13 cellular contexts compared by ENCODE assay signal in genomic region chr6:134363323-134364039, GRCh38. TPM values are rescaled to one million over a fixed set of nuclear protein-coding genes. Genes with fewer than 3 reads are reported as not detected.
A peak's percentile ranks its signal among the peaks of the same experiment; 100 is the strongest.
DNase-seq lines count a peak whose midpoint lies in the region; ATAC-seq and TF ChIP-seq lines count a peak whose summit lies in the region.
"Had no signal": no experiment of that assay in that cellular context is flagged by ENCODE, and none has a peak within 500 bp of the region (broad histone marks: within the 10 kb centered on the region; RNA-seq: fewer than 3 reads in every experiment).

No MANE protein-coding gene starts in this region.

- TF ChIP-seq POLR2A in breast epithelium (IDR thresholded peaks at IDR 0.05), result no peak

- POLR2A ChIA-PET in MCF 10A (lab: Yijun Ruan, JAX), result interaction anchor here (0.6 to 2.8 kb wide), 7 partner anchors 9 to 251 kb away, joined by 3 to 21 read pairs (median 5); no protein-coding TSS in a partner anchor
- POLR2A ChIA-PET in CD8-positive, alpha-beta T cell (lab: Charles Lee), result interaction anchor here (1.3 to 2.0 kb wide), 3 partner anchors 10 to 17 kb away, joined by 4 to 6 read pairs (median 5); no protein-coding TSS in a partner anchor

- BruUV-seq in MCF 10A (replicated peaks; lab: Mats Ljungman, UMichigan), result no TSS peak

- TF ChIP-seq CTCF in MCF 10A (IDR thresholded peaks at IDR 0.05; ENCODE audit: unreplicated experiment) (no peak), breast epithelium (IDR thresholded peaks at IDR 0.05) (no peak), fibroblast of pulmonary artery (IDR thresholded peaks at IDR 0.05; ENCODE audit: low read length, missing control alignments) (no peak)
- no peak for TF ChIP-seq CTCF in CD8-positive, alpha-beta T cell (IDR thresholded peaks at IDR 0.05)

- peak overlapping the region; percentile 49 for H3K27ac Mint-ChIP-seq in MCF 10A (ENCODE audit: low read depth, unreplicated experiment)
- H3K27ac Mint-ChIP-seq in CD8-positive, alpha-beta T cell, result no peak overlapping the region
- H3K27ac Mint-ChIP-seq: activated CD4-positive, alpha-beta T cell treated with anti-CD3 and anti-CD28 coated beads, Interleukin-2, amount 10 ng/mL, durations not matched to agents 24 days and 14 days had no signal

- H3K27ac ChIP-seq in breast epithelium, result no peak overlapping the region
- H3K27ac ChIP-seq in CD8-positive, alpha-beta T cell (ENCODE audit: low read depth, low read length), result no peak overlapping the region
- H3K27ac ChIP-seq: sigmoid colon, upper lobe of left lung had no signal

- intact Hi-C loops in MCF 10A (cut with micrococcal nuclease), result no loop called here
- intact Hi-C loops in breast epithelium (cut with DNase I; ENCODE audit: low total_unique reads), result no loop called here
- intact Hi-C loops in CD8-positive, alpha-beta T cell (cut with DNase I, micrococcal nuclease), result no loop called here

- H3K4me1 ChIP-seq in breast epithelium, result no peaks in the 10 kb centered on the region
- no peaks in the 10 kb centered on the region for H3K4me1 ChIP-seq in CD8-positive, alpha-beta T cell (ENCODE audit: insufficient read depth, low read length)
- H3K4me1 ChIP-seq: sigmoid colon had no signal

- peak; percentile 67 for DNase-seq in MCF 10A (ENCODE audit: unreplicated experiment)
- DNase-seq in breast epithelium (ENCODE audit: low spot score in 2 of 2), result no peak
- peak; percentile 51 for DNase-seq in fibroblast of pulmonary artery (ENCODE audit: low read depth)
- DNase-seq in CD8-positive, alpha-beta T cell, result no peak
- DNase-seq in NCI-H2029 (lab: John Stamatoyannopoulos, UW), result no peak
- no peak for DNase-seq in stimulated activated naive CD4-positive, alpha-beta T cell (lab: John Stamatoyannopoulos, UW)
- DNase-seq: activated CD4-positive, alpha-beta T cell treated with anti-CD3 and anti-CD28 coated beads, Interleukin-2, amount 10 ng/mL, durations not matched to agents 24 days and 14 days; NCI-H1436 treated with DMSO at 0.1 percent for 48 hours; sigmoid colon; upper lobe of left lung had no signal

- H3K36me3 Mint-ChIP-seq in MCF 10A (ENCODE audit: insufficient read depth, unreplicated experiment), result no peaks in the 10 kb centered on the region
- no peaks in the 10 kb centered on the region for H3K36me3 Mint-ChIP-seq in CD8-positive, alpha-beta T cell

- no peaks in the 10 kb centered on the region for H3K27me3 Mint-ChIP-seq in MCF 10A (ENCODE audit: insufficient read depth, unreplicated experiment)
- H3K27me3 Mint-ChIP-seq in CD8-positive, alpha-beta T cell (ENCODE audit: low read depth), result no peaks in the 10 kb centered on the region
- H3K27me3 Mint-ChIP-seq: activated CD4-positive, alpha-beta T cell treated with anti-CD3 and anti-CD28 coated beads, Interleukin-2, amount 10 ng/mL, durations not matched to agents 24 days and 14 days; central memory CD8-positive, alpha-beta T cell had no signal

- ATAC-seq in SK-N-SH treated with all-trans-retinoic acid at 6 μM for 48 hours (peak; percentile 90), HG03342 (IDR thresholded peaks at IDR 0.05; ENCODE audit: unreplicated experiment) (no peak)
- ATAC-seq in CD8-positive, alpha-beta T cell, result no peak

- no peak overlapping the region for H3K4me3 Mint-ChIP-seq in MCF 10A (ENCODE audit: unreplicated experiment)
- H3K4me3 Mint-ChIP-seq in CD8-positive, alpha-beta T cell, result no peak overlapping the region
- H3K4me3 Mint-ChIP-seq: activated CD4-positive, alpha-beta T cell treated with anti-CD3 and anti-CD28 coated beads, Interleukin-2, amount 10 ng/mL, durations not matched to agents 24 days and 14 days; central memory CD8-positive, alpha-beta T cell had no signal

- CTCF ChIA-PET in MCF 10A (lab: Yijun Ruan, JAX), result interaction anchor here (0.6 to 1.6 kb wide), 7 partner anchors 10 to 319 kb away, joined by 3 to 4 read pairs (median 4); no protein-coding TSS in a partner anchor
- CTCF ChIA-PET in CD8-positive, alpha-beta T cell (lab: Charles Lee), result interaction anchor here (1.3 kb wide), 1 partner anchor 277 kb away, joined by 5 read pairs; no protein-coding TSS in a partner anchor

- peaks cover 21% of the 10 kb centered on the region for H3K4me1 Mint-ChIP-seq in MCF 10A (ENCODE audit: insufficient read depth, unreplicated experiment)
- H3K4me1 Mint-ChIP-seq in CD8-positive, alpha-beta T cell (ENCODE audit: low read depth), result no peaks in the 10 kb centered on the region
- H3K4me1 Mint-ChIP-seq: central memory CD8-positive, alpha-beta T cell had no signal

- H3K4me3 ChIP-seq in breast epithelium (no peak overlapping the region), fibroblast of pulmonary artery (replicated peaks; ENCODE audit: low read depth, low read length) (no peak overlapping the region)
- no peak overlapping the region for H3K4me3 ChIP-seq in CD8-positive, alpha-beta T cell (ENCODE audit: low read depth, low read length)
- H3K4me3 ChIP-seq: sigmoid colon, upper lobe of left lung had no signal

- no peaks in the 10 kb centered on the region for H3K9me3 ChIP-seq in breast epithelium
- H3K9me3 ChIP-seq in CD8-positive, alpha-beta T cell (ENCODE audit: low read length), result no peaks in the 10 kb centered on the region
- H3K9me3 ChIP-seq: sigmoid colon, upper lobe of left lung had no signal

- no peaks in the 10 kb centered on the region for H3K27me3 ChIP-seq in breast epithelium
- H3K27me3 ChIP-seq in CD8-positive, alpha-beta T cell (ENCODE audit: insufficient read depth, low read length), result no peaks in the 10 kb centered on the region
- H3K27me3 ChIP-seq: sigmoid colon, upper lobe of left lung had no signal

- H3K9me3 Mint-ChIP-seq in MCF 10A (ENCODE audit: unreplicated experiment), result no peaks in the 10 kb centered on the region
- no peaks in the 10 kb centered on the region for H3K9me3 Mint-ChIP-seq in CD8-positive, alpha-beta T cell
- H3K9me3 Mint-ChIP-seq: activated CD4-positive, alpha-beta T cell treated with anti-CD3 and anti-CD28 coated beads, Interleukin-2, amount 10 ng/mL, durations not matched to agents 24 days and 14 days; central memory CD8-positive, alpha-beta T cell had no signal

- H3K36me3 ChIP-seq in breast epithelium, result no peaks in the 10 kb centered on the region
- no peaks in the 10 kb centered on the region for H3K36me3 ChIP-seq in CD8-positive, alpha-beta T cell (ENCODE audit: insufficient read depth, low read length)
- H3K36me3 ChIP-seq: sigmoid colon, upper lobe of left lung had no signal

TF ChIP-seq in SK-N-SH treated with all-trans-retinoic acid at 6 μM for 48 hours, 23 proteins besides CTCF, POLR2A, EP300 and RAD21 (continues in another document):
- TF ChIP-seq PPARA (CRISPR knock-in tag; IDR thresholded peaks at IDR 0.05; ENCODE audit: borderline replicate concordance) (no peak), POU6F1 (CRISPR knock-in tag; IDR thresholded peaks at IDR 0.05; ENCODE audit: borderline replicate concordance, low read depth) (no peak), ZFP3 (CRISPR knock-in tag; IDR thresholded peaks at IDR 0.05) (0 out of 2 replicates have a peak, but pooled peaks have one; percentile 32), ZNF565 (CRISPR knock-in tag; conservative IDR thresholded peaks at IDR 0.05; ENCODE audit: low read depth) (no peak), TSHZ2 (CRISPR knock-in tag; IDR thresholded peaks at IDR 0.05) (no peak), ZFP30 (CRISPR knock-in tag; IDR thresholded peaks at IDR 0.05) (no peak), ISL1 (CRISPR knock-in tag; IDR thresholded peaks at IDR 0.05) (peak; percentile 69), ESRRG (CRISPR knock-in tag; IDR thresholded peaks at IDR 0.05) (no peak), ARNTL (CRISPR knock-in tag; IDR thresholded peaks at IDR 0.05; ENCODE audit: borderline replicate concordance, low read depth) (no peak), ZC3H10 (CRISPR knock-in tag; IDR thresholded peaks at IDR 0.05) (peak; percentile 68), BACH2 (CRISPR knock-in tag; IDR thresholded peaks at IDR 0.05; ENCODE audit: borderline replicate concordance) (no peak)

RNA-seq across cellular contexts. Expression of gene SGK1, which starts 45.6 kb away (rescaled TPM):
- 20.8 and 30.8 TPM in 2 replicates for total RNA-seq in MCF 10A (2022)
- 100 to 1,000 TPM; 104 to 459 (median 193) TPM for total RNA-seq in breast epithelium
- 100 to 1,000 TPM; 127 to 128 TPM for total RNA-seq in CD8-positive, alpha-beta T cell

Comparison
In these comparisons a context has a peak if more than half of its experiments do, and no peak if none do; other contexts are left out.
1. DNase-seq: peak in MCF 10A (single experiment) and fibroblast of pulmonary artery (single experiment); none in breast epithelium (0 of 2), CD8-positive, alpha-beta T cell (0 of 7), NCI-H2029 (single experiment) and stimulated activated naive CD4-positive, alpha-beta T cell (0 of 6).